21 cellular contexts compared by ENCODE assay signal in genomic region chr14:75461755-75462349, GRCh38. TPM values are rescaled to one million over a fixed set of nuclear protein-coding genes. Genes with fewer than 3 reads are reported as not detected.
DNase-seq lines count a peak whose midpoint lies in the region; ATAC-seq and TF ChIP-seq lines count a peak whose summit lies in the region.
"Had no signal": no experiment of that assay in that cellular context is flagged by ENCODE, and none has a peak within 500 bp of the region (broad histone marks: within the 10 kb centered on the region; RNA-seq: fewer than 3 reads in every experiment).

No MANE protein-coding gene starts in this region.

- no peaks in the 10 kb centered on the region for H3K27me3 ChIP-seq in CD8-positive, alpha-beta memory T cell (ENCODE audit: insufficient read depth, low read length, poor library complexity, severe bottlenecking)
- H3K27me3 ChIP-seq: BLaER1, SJSA1 had no signal

- DNase-seq in LNCaP clone FGC (ENCODE audit: low read depth): peak; percentile 56
- DNase-seq in left lobe of liver (ENCODE audit: low spot score): no peak
- no peak for DNase-seq in sciatic nerve (ENCODE audit: low spot score)
- no peak for DNase-seq in ureter (ENCODE audit: low spot score)
- no peak for DNase-seq in HT-29 (ENCODE audit: low spot score)
- no peak for DNase-seq in CD8-positive, alpha-beta memory T cell
- DNase-seq: CD4-positive, alpha-beta memory T cell; DND-41; HCEC 1CT; KBM-7; NCI-H1105; NCI-H146; NCI-H2029 treated with DMSO at 0.1 percent for 48 hours; NCI-H2171 treated with DMSO at 0.1 percent for 48 hours; NCI-H526 had no signal

- no peak overlapping the region for H3K4me3 ChIP-seq in LNCaP clone FGC (ENCODE audit: low read depth, low read length)
- H3K4me3 ChIP-seq in CD8-positive, alpha-beta memory T cell (ENCODE audit: low read length): no peak overlapping the region
- H3K4me3 ChIP-seq: BLaER1, GM23338, SJSA1 had no signal

- H3K4me1 Mint-ChIP-seq in CD8-positive, alpha-beta memory T cell: peaks cover 7 to 9% (median 8%) of the 10 kb centered on the region in 3 donors

- TF ChIP-seq CTCF in C4-2B (conservative IDR thresholded peaks at IDR 0.05) (no peak), LNCaP clone FGC (IDR thresholded peaks at IDR 0.05; ENCODE audit: control insufficient read depth, extremely low read depth, insufficient read depth) (no peak)

- peak overlapping the region in 1 of 7 donors; percentile 82 for H3K4me3 Mint-ChIP-seq in CD8-positive, alpha-beta memory T cell
- H3K4me3 Mint-ChIP-seq: CD4-positive, alpha-beta memory T cell; GM23338 had no signal

- no peaks in the 10 kb centered on the region for H3K27me3 Mint-ChIP-seq in CD8-positive, alpha-beta memory T cell
- H3K27me3 Mint-ChIP-seq: CD4-positive, alpha-beta memory T cell had no signal

- H3K9me3 Mint-ChIP-seq in CD8-positive, alpha-beta memory T cell: peaks cover 0 to 2% (median 0%) of the 10 kb centered on the region in 5 donors
- H3K9me3 Mint-ChIP-seq: CD4-positive, alpha-beta memory T cell; GM23338 had no signal

- POLR2A ChIA-PET in CD8-positive, alpha-beta memory T cell (lab: Charles Lee): no interaction called here

- no peaks in the 10 kb centered on the region for H3K36me3 Mint-ChIP-seq in CD8-positive, alpha-beta memory T cell
- H3K36me3 Mint-ChIP-seq: CD4-positive, alpha-beta memory T cell had no signal

- peak; percentile 54 for ATAC-seq in left lobe of liver
- ATAC-seq in sciatic nerve: peak; percentile 5
- no peak for ATAC-seq in HG03045 (IDR thresholded peaks at IDR 0.05; ENCODE audit: unreplicated experiment)
- ATAC-seq: GM23338, Right ventricle myocardium inferior had no signal

- no peaks in the 10 kb centered on the region for H3K4me1 ChIP-seq in CD8-positive, alpha-beta memory T cell (ENCODE audit: insufficient read depth, low read length)

- CTCF ChIA-PET in CD8-positive, alpha-beta memory T cell (lab: Charles Lee): no interaction called here

- no peaks in the 10 kb centered on the region for H3K9me3 ChIP-seq in CD8-positive, alpha-beta memory T cell (ENCODE audit: low read length)
- H3K9me3 ChIP-seq: BLaER1, SJSA1 had no signal

- H3K36me3 ChIP-seq in CD8-positive, alpha-beta memory T cell (ENCODE audit: insufficient read depth, low read length): no peaks in the 10 kb centered on the region

- intact Hi-C loops in sciatic nerve (cut with DNase I): no loop called here

- H3K27ac ChIP-seq in C4-2B: peak overlapping the region; percentile 68
- no peak overlapping the region for H3K27ac ChIP-seq in CD8-positive, alpha-beta memory T cell (ENCODE audit: low read depth, low read length)
- H3K27ac ChIP-seq: BLaER1, SJSA1 had no signal

- no peak overlapping the region for H3K27ac Mint-ChIP-seq in CD8-positive, alpha-beta memory T cell
- H3K27ac Mint-ChIP-seq: GM23338 had no signal

RNA-seq across cellular contexts. Expression of gene JDP2, which starts 34.0 kb away (rescaled TPM):
- total RNA-seq in left lobe of liver (12.8 TPM), sciatic nerve (59.7 TPM), ureter (43.2 TPM)
- 15.5 and 16.0 TPM in 2 replicates for total RNA-seq in HT-29 (2014; rRNA removed; shearing (Covaris generic))
- under 1 TPM; 0.24 to 0.53 TPM for total RNA-seq in CD8-positive, alpha-beta memory T cell
- not detected for polyA plus RNA-seq in CD8-positive, alpha-beta memory T cell
